Comparison of ENCODE assay signal across 8 cellular contexts in genomic region chr11:62770778-62771143, GRCh38. TPM values are rescaled to one million over a fixed set of nuclear protein-coding genes. Genes with fewer than 3 reads are reported as not detected.
A peak's percentile ranks its signal among the peaks of the same experiment; 100 is the strongest.
DNase-seq lines count a peak whose midpoint lies in the region; ATAC-seq, FAIRE-seq and TF ChIP-seq lines count a peak whose summit lies in the region.

No MANE protein-coding gene starts in this region.

- peaks cover 27% of the 10 kb centered on the region for H3K4me1 Mint-ChIP-seq in activated naive CD4-positive, alpha-beta T cell treated with anti-CD3 and anti-CD28 coated beads, Interleukin-2, amount 50 U/mL, for 24 hours

- no peaks in the 10 kb centered on the region for H3K36me3 Mint-ChIP-seq in activated naive CD4-positive, alpha-beta T cell treated with anti-CD3 and anti-CD28 coated beads, Interleukin-2, amount 50 U/mL, for 24 hours

- peak overlapping the region; percentile 72 for H3K4me3 ChIP-seq in Jurkat, Clone E6-1 (ENCODE audit: low read length)
- H3K4me3 ChIP-seq in left ventricle myocardium inferior (peak overlapping the region; percentile 73), rectal smooth muscle tissue (ENCODE audit: low read length) (peak overlapping the region; percentile 87)

- no peaks in the 10 kb centered on the region for H3K27me3 Mint-ChIP-seq in activated naive CD4-positive, alpha-beta T cell treated with anti-CD3 and anti-CD28 coated beads, Interleukin-2, amount 50 U/mL, for 24 hours

- ATAC-seq in HG03025 (IDR thresholded peaks at IDR 0.05; ENCODE audit: low FRiP score, unreplicated experiment): no peak

- H3K36me3 ChIP-seq in left ventricle myocardium inferior (peaks cover 22% of the 10 kb centered on the region), rectal smooth muscle tissue (ENCODE audit: control insufficient read depth, insufficient read depth, low read length) (peaks cover 12% of the 10 kb centered on the region)

- H3K27ac Mint-ChIP-seq in activated naive CD4-positive, alpha-beta T cell treated with anti-CD3 and anti-CD28 coated beads, Interleukin-2, amount 50 U/mL, for 24 hours: peak overlapping the region; percentile 95

- H3K4me3 Mint-ChIP-seq in activated naive CD4-positive, alpha-beta T cell treated with anti-CD3 and anti-CD28 coated beads, Interleukin-2, amount 50 U/mL, for 24 hours: peak overlapping the region; percentile 93

- peaks cover 29% of the 10 kb centered on the region for H3K4me1 ChIP-seq in left ventricle myocardium inferior
- H3K4me1 ChIP-seq in rectal smooth muscle tissue (ENCODE audit: control insufficient read depth, insufficient read depth, low read length): peaks cover 18% of the 10 kb centered on the region

- H3K27me3 ChIP-seq in left ventricle myocardium inferior (ENCODE audit: low read depth): no peaks in the 10 kb centered on the region
- no peaks in the 10 kb centered on the region for H3K27me3 ChIP-seq in rectal smooth muscle tissue (ENCODE audit: control insufficient read depth, insufficient read depth, low read length)

- no peaks in the 10 kb centered on the region for H3K9me3 ChIP-seq in left ventricle myocardium inferior (replicated peaks)

- TF ChIP-seq CTCF in left ventricle myocardium inferior (IDR thresholded peaks at IDR 0.05; ENCODE audit: borderline replicate concordance): no peak

- peak overlapping the region; percentile 93 for H3K27ac ChIP-seq in left ventricle myocardium inferior (replicated peaks)
- H3K27ac ChIP-seq in rectal smooth muscle tissue (ENCODE audit: low read depth, low read length): peak overlapping the region; percentile 96

- DNase-seq in NCI-H2196 (lab: John Stamatoyannopoulos, UW; ENCODE audit: unreplicated experiment) (peak; percentile 48), NCI-H2196 treated with DMSO at 0.1 percent for 48 hours (lab: John Stamatoyannopoulos, UW; ENCODE audit: unreplicated experiment) (no peak), left ventricle myocardium inferior (no peak), H54 (ENCODE audit: insufficient read length, low spot score) (no peak)
- no peak for DNase-seq in Jurkat, Clone E6-1 (ENCODE audit: low read depth, low spot score)

- H3K9ac ChIP-seq in rectal smooth muscle tissue (ENCODE audit: low read length): peak overlapping the region; percentile 42

- no peak for TF ChIP-seq POLR2A in H54 (IDR thresholded peaks at IDR 0.05; ENCODE audit: low read depth, low read length)

- no peaks in the 10 kb centered on the region for H3K9me3 Mint-ChIP-seq in activated naive CD4-positive, alpha-beta T cell treated with anti-CD3 and anti-CD28 coated beads, Interleukin-2, amount 50 U/mL, for 24 hours

- no peak for FAIRE-seq in H54 (lab: Jason Lieb, UNC)

- intact Hi-C loops in left ventricle myocardium inferior (cut with micrococcal nuclease): no loop called here

RNA-seq across cellular contexts. Expression of gene TAF6L, which starts 0.4 kb away (rescaled TPM):
- polyA plus RNA-seq in Jurkat, Clone E6-1 (2012; ENCODE audit: insufficient read depth, insufficient read length): 36.2 TPM
- 8.0 TPM for total RNA-seq in left ventricle myocardium inferior

RNA-seq across cellular contexts. Expression of gene POLR2G, which starts 9.4 kb away (rescaled TPM):
- 274 TPM for polyA plus RNA-seq in Jurkat, Clone E6-1 (2012; ENCODE audit: insufficient read depth, insufficient read length)
- 43.4 TPM for total RNA-seq in left ventricle myocardium inferior

RNA-seq across cellular contexts. Expression of gene TMEM179B, which starts 16.4 kb away (rescaled TPM):
- polyA plus RNA-seq in Jurkat, Clone E6-1 (2012; ENCODE audit: insufficient read depth, insufficient read length): 60.9 TPM
- 20.5 TPM for total RNA-seq in left ventricle myocardium inferior

RNA-seq across cellular contexts. Expression of gene ZBTB3, which starts 16.8 kb away (rescaled TPM):
- polyA plus RNA-seq in Jurkat, Clone E6-1 (2012; ENCODE audit: insufficient read depth, insufficient read length): 3.2 TPM
- 9.5 TPM for total RNA-seq in left ventricle myocardium inferior

RNA-seq across cellular contexts. Expression of gene TMEM223, which starts 21.0 kb away (rescaled TPM):
- 28.9 TPM for polyA plus RNA-seq in Jurkat, Clone E6-1 (2012; ENCODE audit: insufficient read depth, insufficient read length)
- total RNA-seq in left ventricle myocardium inferior: 24.1 TPM
